In genomic region chr14:33851366-33851765, GRCh38 we compare ENCODE assay signal across 20 cellular contexts.
DNase-seq lines count a peak whose midpoint lies in the region; ATAC-seq, FAIRE-seq and TF ChIP-seq lines count a peak whose summit lies in the region.
"Had no signal": no experiment of that assay in that cellular context is flagged by ENCODE, and none has a peak within 500 bp of the region (broad histone marks: within the 10 kb centered on the region; RNA-seq: fewer than 3 reads in every experiment).

No MANE protein-coding gene starts in this region.

- TF ChIP-seq EP300 in HepG2 (IDR thresholded peaks at IDR 0.05; ENCODE audit: low read depth in 2 of 2, low read length in 2 of 2) (no peak), HepG2 (CRISPR knock-in tag; IDR thresholded peaks at IDR 0.05; ENCODE audit: borderline replicate concordance) (no peak)

- intact Hi-C loops in HepG2 (cut with micrococcal nuclease; ENCODE audit: unreplicated experiment) (no loop called here), right lobe of liver (cut with DNase I) (no loop called here)
- intact Hi-C loops in naive thymus-derived CD4-positive, alpha-beta T cell (cut with micrococcal nuclease), result no loop called here

- POLR2A ChIA-PET in HepG2 (lab: Yijun Ruan, JAX) (no interaction called here), WTC11 (lab: Charles Lee) (no interaction called here)
- POLR2A ChIA-PET in naive thymus-derived CD4-positive, alpha-beta T cell (lab: Charles Lee), result no interaction called here

- no peaks in the 10 kb centered on the region for H4K20me1 ChIP-seq in HepG2 (ENCODE audit: insufficient read depth, low read length)

- DNase-seq in HepG2 (ENCODE audit: low spot score), result no peak
- DNase-seq in right lobe of liver, result no peak
- no peak for DNase-seq in WTC11 (ENCODE audit: low spot score)
- DNase-seq in glutamatergic neuron, result peak; percentile 57
- no peak for DNase-seq in naive thymus-derived CD4-positive, alpha-beta T cell
- DNase-seq in kidney tubule cell (ENCODE audit: low spot score), result no peak
- no peak for DNase-seq in NCI-H345 treated with DMSO at 0.1 percent for 48 hours (lab: John Stamatoyannopoulos, UW; ENCODE audit: unreplicated experiment)
- DNase-seq: GF-D8, GOT3, KBM-7, NCI-H1436, NCI-H2029, NCI-H226, NCI-H774 had no signal

- peaks cover 0 to 4% of the 10 kb centered on the region in 2 experiments; a peak in 1 of 5 replicates for H3K27me3 ChIP-seq in HepG2 (ENCODE audit: control insufficient read depth in 1 of 2, insufficient read depth in 2 of 2, low read length in 2 of 2)
- no peaks in the 10 kb centered on the region for H3K27me3 ChIP-seq in right lobe of liver
- no peaks in the 10 kb centered on the region for H3K27me3 ChIP-seq in naive thymus-derived CD4-positive, alpha-beta T cell (ENCODE audit: control insufficient read depth in 2 of 2, insufficient read depth in 2 of 2, low read length in 2 of 2)

- H3K9ac ChIP-seq in HepG2 (ENCODE audit: insufficient read depth, low read depth, low read length), result no peak overlapping the region

- TF ChIP-seq RAD21 in HepG2 (CRISPR knock-in tag; IDR thresholded peaks at IDR 0.05), result no peak

- H3K4me3 ChIP-seq in HepG2 (replicated peaks in 1 of 3; ENCODE audit: insufficient read depth in 1 of 3, low read depth in 2 of 3, low read length in 3 of 3) (no peak overlapping the region), right lobe of liver (no peak overlapping the region)
- H3K4me3 ChIP-seq in naive thymus-derived CD4-positive, alpha-beta T cell (ENCODE audit: low read length), result no peak overlapping the region

- no peaks in the 10 kb centered on the region for H3K79me2 ChIP-seq in HepG2 (ENCODE audit: insufficient read depth, low read length)

- WGBS in HepG2 (ENCODE audit: low lambda C conversion rate), result 27% methylated on average over 6 of the region's 6 CpGs
- 43% methylated on average over 6 of the region's 6 CpGs for WGBS in right lobe of liver (ENCODE audit: insufficient coverage, low coverage, low lambda C conversion rate, missing lambda C conversion rate)

- H3K4me1 Mint-ChIP-seq in WTC11 (peaks cover 38% of the 10 kb centered on the region), glutamatergic neuron (ENCODE audit: low read depth, unreplicated experiment) (peaks cover 17% of the 10 kb centered on the region)
- H3K4me1 Mint-ChIP-seq in naive thymus-derived CD4-positive, alpha-beta T cell, result peaks cover 0 to 21% (median 0%) of the 10 kb centered on the region in 7 donors

- H3K27me3 Mint-ChIP-seq in WTC11 (ENCODE audit: low read depth) (no peaks in the 10 kb centered on the region), glutamatergic neuron (ENCODE audit: unreplicated experiment) (peaks cover 1% of the 10 kb centered on the region)
- H3K27me3 Mint-ChIP-seq in naive thymus-derived CD4-positive, alpha-beta T cell, result peaks cover 0 to 43% (median 4%) of the 10 kb centered on the region in 5 donors

- no peak for TF ChIP-seq POLR2A in HepG2 (IDR thresholded peaks at IDR 0.05; ENCODE audit: insufficient read depth in 1 of 2, low read depth in 2 of 2, low read length in 2 of 2)
- no peak for TF ChIP-seq POLR2A in right lobe of liver (IDR thresholded peaks at IDR 0.05)

- peak overlapping the region; percentile 43; the same call in 1 of the 2 replicates for H3K27ac Mint-ChIP-seq in WTC11
- H3K27ac Mint-ChIP-seq in glutamatergic neuron (ENCODE audit: unreplicated experiment), result peak overlapping the region; percentile 12
- H3K27ac Mint-ChIP-seq in naive thymus-derived CD4-positive, alpha-beta T cell, result no peak overlapping the region

- H3K27ac ChIP-seq in HepG2 (ENCODE audit: extremely low read length, insufficient read depth, low read length) (no peak overlapping the region), right lobe of liver (no peak overlapping the region)
- no peak overlapping the region for H3K27ac ChIP-seq in naive thymus-derived CD4-positive, alpha-beta T cell (ENCODE audit: low read depth, low read length)

- H2AFZ ChIP-seq in HepG2 (ENCODE audit: low read length), result peak overlapping the region; percentile 3

- in situ Hi-C loops in HepG2 (cut with HindIII; ENCODE audit: extremely low pct_ligation_motif_present, low pct_unique_long_range_greater_than_20kb), result no loop called here

- H3K4me3 Mint-ChIP-seq in WTC11 (no peak overlapping the region), glutamatergic neuron (ENCODE audit: unreplicated experiment) (peak overlapping the region; percentile 46)
- no peak overlapping the region for H3K4me3 Mint-ChIP-seq in naive thymus-derived CD4-positive, alpha-beta T cell

- no peak for FAIRE-seq in HepG2 (lab: Jason Lieb, UNC)
- FAIRE-seq: A204.1, GM12891, GM18507 had no signal

- no peak for TF ChIP-seq CTCF in HepG2 (CRISPR knock-in tag; IDR thresholded peaks at IDR 0.05)
- no peak for TF ChIP-seq CTCF in right lobe of liver (IDR thresholded peaks at IDR 0.05)
- TF ChIP-seq CTCF in WTC11 (IDR thresholded peaks at IDR 0.05), result no peak
- no peak for TF ChIP-seq CTCF in glutamatergic neuron (IDR thresholded peaks at IDR 0.05; ENCODE audit: partially characterized antibody, unreplicated experiment)

- no TSS peak for BruUV-seq in HepG2 (replicated peaks; lab: Mats Ljungman, UMichigan)

- CTCF ChIA-PET in HepG2 (lab: Yijun Ruan, JAX; ENCODE audit: low intra/inter-chr PET ratio, low total read pairs), result interaction anchor here (3.7 kb wide), 1 partner anchor 247 kb away, joined by 92 read pairs; no protein-coding TSS in a partner anchor
- CTCF ChIA-PET in WTC11 (lab: Charles Lee), result interaction anchor here (0.8 to 1.1 kb wide), 2 partner anchors 247 to 480 kb away, joined by 3 to 5 read pairs; no protein-coding TSS in a partner anchor
- CTCF ChIA-PET in naive thymus-derived CD4-positive, alpha-beta T cell (lab: Charles Lee), result interaction anchor here (0.6 kb wide), 1 partner anchor 19 kb away, joined by 5 read pairs; no protein-coding TSS in a partner anchor

- no peaks in the 10 kb centered on the region for H3K9me3 ChIP-seq in HepG2 (ENCODE audit: low read length)
- H3K9me3 ChIP-seq in right lobe of liver, result no peaks in the 10 kb centered on the region
- no peaks in the 10 kb centered on the region for H3K9me3 ChIP-seq in naive thymus-derived CD4-positive, alpha-beta T cell (ENCODE audit: control insufficient read depth in 2 of 3, low read length in 3 of 3)

- no peak for ATAC-seq in HepG2
- ATAC-seq in right lobe of liver, result no peak
- no peak for ATAC-seq in WTC11
- ATAC-seq in naive thymus-derived CD4-positive, alpha-beta T cell, result no peak
- no peak for ATAC-seq in GM21526 (IDR thresholded peaks at IDR 0.05; ENCODE audit: low FRiP score, unreplicated experiment)
- ATAC-seq: Panc1, Right ventricle myocardium inferior had no signal

- H3K36me3 Mint-ChIP-seq in WTC11, result no peaks in the 10 kb centered on the region
- H3K36me3 Mint-ChIP-seq in glutamatergic neuron (ENCODE audit: unreplicated experiment), result no peaks in the 10 kb centered on the region
- H3K36me3 Mint-ChIP-seq in naive thymus-derived CD4-positive, alpha-beta T cell, result peaks cover 0 to 3% (median 0%) of the 10 kb centered on the region in 5 donors

- H3K9me3 Mint-ChIP-seq in WTC11 (peaks cover 4% of the 10 kb centered on the region), glutamatergic neuron (ENCODE audit: unreplicated experiment) (no peaks in the 10 kb centered on the region)
- peaks cover 0 to 2% (median 0%) of the 10 kb centered on the region in 11 donors for H3K9me3 Mint-ChIP-seq in naive thymus-derived CD4-positive, alpha-beta T cell

- no peaks in the 10 kb centered on the region for H3K36me3 ChIP-seq in HepG2 (replicated peaks in 1 of 2; ENCODE audit: control insufficient read depth in 1 of 2, insufficient read depth in 2 of 2, low read length in 2 of 2)
- no peaks in the 10 kb centered on the region for H3K36me3 ChIP-seq in right lobe of liver
- no peaks in the 10 kb centered on the region for H3K36me3 ChIP-seq in naive thymus-derived CD4-positive, alpha-beta T cell (ENCODE audit: control insufficient read depth in 2 of 3, insufficient read depth in 3 of 3, low read length in 3 of 3)

- H3K4me1 ChIP-seq in HepG2 (ENCODE audit: insufficient read depth, low read length) (peaks cover 4% of the 10 kb centered on the region; the same call in 1 of the 2 replicates), right lobe of liver (no peaks in the 10 kb centered on the region)
- H3K4me1 ChIP-seq in naive thymus-derived CD4-positive, alpha-beta T cell (ENCODE audit: control insufficient read depth in 2 of 2, insufficient read depth in 2 of 2, low read length in 2 of 2), result no peaks in the 10 kb centered on the region

- H3K4me2 ChIP-seq in HepG2 (ENCODE audit: low read depth, low read length), result peak overlapping the region; percentile 43; the same call in 1 of the 2 replicates

TF ChIP-seq in HepG2, 621 proteins besides CTCF, POLR2A, EP300 and RAD21:
- no peak for TF ChIP-seq ZBTB2 (CRISPR knock-in tag; IDR thresholded peaks at IDR 0.05; ENCODE audit: low read depth)
- TF ChIP-seq ZNF207 (IDR thresholded peaks at IDR 0.05; ENCODE audit: borderline replicate concordance), result 0 out of 2 replicates have a peak, but pooled peaks have one; percentile 51
TF ChIP-seq in HepG2: peak in this region for 1.

TF ChIP-seq in WTC11, 78 proteins besides CTCF, POLR2A, EP300 and RAD21 (continues in another document):
- TF ChIP-seq CDX4 (CRISPR knock-in tag; IDR thresholded peaks at IDR 0.05; ENCODE audit: borderline replicate concordance) (no peak), FOXJ3 (CRISPR knock-in tag; IDR thresholded peaks at IDR 0.05; ENCODE audit: borderline replicate concordance) (no peak), ELF4 (CRISPR knock-in tag; IDR thresholded peaks at IDR 0.05; ENCODE audit: low read depth) (no peak), ZNF512 (CRISPR knock-in tag; IDR thresholded peaks at IDR 0.05; ENCODE audit: borderline replicate concordance) (no peak)

Comparison
In these comparisons a context has a peak if more than half of its experiments do, and no peak if none do; other contexts are left out.
1. H3K27ac Mint-ChIP-seq: peak in WTC11 (single experiment) and glutamatergic neuron (single experiment); none in naive thymus-derived CD4-positive, alpha-beta T cell (0 of 9).